Comparison of ENCODE assay signal across 18 cellular contexts in the genomic region with DNA sequence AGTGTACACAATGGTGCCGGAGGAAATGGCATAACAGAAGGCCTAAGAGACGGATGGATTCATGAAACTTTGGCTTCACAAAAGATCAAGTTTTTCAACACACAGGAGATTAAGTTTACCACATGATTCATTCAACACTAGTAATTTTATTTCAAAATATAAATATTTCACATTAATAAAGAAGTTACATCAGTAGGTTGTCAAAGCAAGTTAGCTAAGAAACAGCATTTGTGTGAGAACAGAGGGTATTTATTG. TPM values are rescaled to one million over a fixed set of nuclear protein-coding genes. Genes with fewer than 3 reads are reported as not detected.
DNase-seq lines count a peak whose midpoint lies in the region; ATAC-seq and TF ChIP-seq lines count a peak whose summit lies in the region.
"Had no signal": no experiment of that assay in that cellular context is flagged by ENCODE, and none has a peak within 500 bp of the region (broad histone marks: within the 10 kb centered on the region; RNA-seq: fewer than 3 reads in every experiment).

No MANE protein-coding gene starts in this region.

- H3K27ac Mint-ChIP-seq in CD4-positive, alpha-beta memory T cell: peak overlapping the region; percentile 75 to 97 (median 93)
- H3K27ac Mint-ChIP-seq in T-helper 17 cell (no peak overlapping the region), immature natural killer cell (peak overlapping the region in 5 of 6 donors; percentile 16 to 95 (median 83))

- no peak for DNase-seq in CD4-positive, alpha-beta memory T cell
- DNase-seq in T-helper 17 cell (no peak), immature natural killer cell (no peak), smooth muscle cell (lab: John Stamatoyannopoulos, UW; ENCODE audit: unreplicated experiment) (no peak), NCI-H1092 treated with DMSO at 0.1 percent for 48 hours (lab: John Stamatoyannopoulos, UW) (no peak)
- DNase-seq: activated gamma-delta T cell; DMS79 treated with DMSO at 0.1 percent for 48 hours; H9; islet precursor cell; NCI-H146; PC-3; stimulated activated CD8-positive, alpha-beta memory T cell treated with anti-CD3 and anti-CD28 coated beads, Interleukin-4, amount 100 ng/mL, for 48 hours; WERI-Rb-1 had no signal

- peaks cover 16% of the 10 kb centered on the region for H3F3A ChIP-seq in smooth muscle cell (ENCODE audit: low read depth)

- ATAC-seq in T-helper 17 cell (no peak), HG03432 (IDR thresholded peaks at IDR 0.05; ENCODE audit: unreplicated experiment) (no peak), GM19023 (IDR thresholded peaks at IDR 0.05; ENCODE audit: unreplicated experiment) (no peak), GM21367 (IDR thresholded peaks at IDR 0.05; ENCODE audit: unreplicated experiment) (no peak)
- ATAC-seq: PC-3 had no signal

- peak overlapping the region in 1 of 8 donors; percentile 43 for H3K4me3 Mint-ChIP-seq in CD4-positive, alpha-beta memory T cell
- H3K4me3 Mint-ChIP-seq in T-helper 17 cell (peak overlapping the region; percentile 58), immature natural killer cell (peak overlapping the region in 3 of 5 donors; percentile 3 to 87 (median 4))
- H3K4me3 Mint-ChIP-seq: H9 had no signal

- H3K27me3 Mint-ChIP-seq in CD4-positive, alpha-beta memory T cell: no peaks in the 10 kb centered on the region
- no peaks in the 10 kb centered on the region for H3K27me3 Mint-ChIP-seq in T-helper 17 cell
- peaks cover 2 to 6% (median 5%) of the 10 kb centered on the region in 3 donors for H3K27me3 Mint-ChIP-seq in immature natural killer cell (ENCODE audit: low read depth in 3 of 3)

- H4K20me1 ChIP-seq in smooth muscle cell (ENCODE audit: low read depth): peaks cover 22% of the 10 kb centered on the region

- H3K36me3 Mint-ChIP-seq in CD4-positive, alpha-beta memory T cell: peaks cover 11 to 17% of the 10 kb centered on the region in 2 donors
- no peaks in the 10 kb centered on the region for H3K36me3 Mint-ChIP-seq in T-helper 17 cell (ENCODE audit: low read depth)
- H3K36me3 Mint-ChIP-seq in immature natural killer cell: peaks cover 0 to 7% (median 2%) of the 10 kb centered on the region in 3 donors

- no peak for TF ChIP-seq CTCF in smooth muscle cell (IDR thresholded peaks at IDR 0.05; ENCODE audit: borderline replicate concordance, insufficient read depth, poor library complexity, severe bottlenecking)

- no peak overlapping the region for H2AFZ ChIP-seq in smooth muscle cell (ENCODE audit: low read depth)

- intact Hi-C loops in CD4-positive, alpha-beta memory T cell (cut with micrococcal nuclease): no loop called here

- CTCF ChIA-PET in CD4-positive, alpha-beta memory T cell (lab: Charles Lee; ENCODE audit: partially characterized antibody): interaction anchor here (1.6 kb wide), 1 partner anchor 61 kb away, joined by 4 read pairs; no protein-coding TSS in a partner anchor

- H3K9me3 ChIP-seq in CD4-positive, alpha-beta memory T cell (ENCODE audit: control insufficient read depth in 1 of 2, low read length in 2 of 2): no peaks in the 10 kb centered on the region
- no peaks in the 10 kb centered on the region for H3K9me3 ChIP-seq in T-helper 17 cell (ENCODE audit: control insufficient read depth, low read length, poor library complexity, severe bottlenecking)
- H3K9me3 ChIP-seq in smooth muscle cell (replicated peaks; ENCODE audit: low read depth): no peaks in the 10 kb centered on the region
- H3K9me3 ChIP-seq: right atrium auricular region had no signal

- no peaks in the 10 kb centered on the region for H3K9me3 Mint-ChIP-seq in CD4-positive, alpha-beta memory T cell
- no peaks in the 10 kb centered on the region for H3K9me3 Mint-ChIP-seq in immature natural killer cell
- H3K9me3 Mint-ChIP-seq: H9 had no signal

- H3K4me2 ChIP-seq in smooth muscle cell: no peak overlapping the region
- H3K4me2 ChIP-seq: KMS-11 had no signal

- H3K4me1 Mint-ChIP-seq in CD4-positive, alpha-beta memory T cell: peaks cover 17 to 31% (median 28%) of the 10 kb centered on the region in 4 donors
- peaks cover 17% of the 10 kb centered on the region for H3K4me1 Mint-ChIP-seq in T-helper 17 cell
- peaks cover 18 to 20% of the 10 kb centered on the region in 2 donors for H3K4me1 Mint-ChIP-seq in immature natural killer cell

- H3K4me1 ChIP-seq in CD4-positive, alpha-beta memory T cell (ENCODE audit: insufficient read depth, low read length): peaks cover 13% of the 10 kb centered on the region
- peaks cover 15% of the 10 kb centered on the region for H3K4me1 ChIP-seq in smooth muscle cell (ENCODE audit: low read depth)

- no peaks in the 10 kb centered on the region for H3K27me3 ChIP-seq in CD4-positive, alpha-beta memory T cell (ENCODE audit: insufficient read depth, low read length)
- no peaks in the 10 kb centered on the region for H3K27me3 ChIP-seq in smooth muscle cell (ENCODE audit: low read depth)
- H3K27me3 ChIP-seq: right atrium auricular region had no signal

- no peak overlapping the region for H3K27ac ChIP-seq in CD4-positive, alpha-beta memory T cell (ENCODE audit: low read depth, low read length)
- peak overlapping the region; percentile 92 for H3K27ac ChIP-seq in smooth muscle cell (ENCODE audit: low read depth)
- H3K27ac ChIP-seq: KMS-11, WERI-Rb-1 had no signal

- 93% methylated on average over 2 of the region's 2 CpGs for WGBS in smooth muscle cell (ENCODE audit: low lambda C conversion rate)

- no peak overlapping the region for H3K4me3 ChIP-seq in CD4-positive, alpha-beta memory T cell (ENCODE audit: low read length in 2 of 2)
- H3K4me3 ChIP-seq in smooth muscle cell: no peak overlapping the region
- H3K4me3 ChIP-seq: right atrium auricular region had no signal

- no peaks in the 10 kb centered on the region for H3K36me3 ChIP-seq in CD4-positive, alpha-beta memory T cell (ENCODE audit: insufficient read depth, low read length)
- H3K36me3 ChIP-seq in smooth muscle cell (ENCODE audit: low read depth): no peaks in the 10 kb centered on the region

- H3K79me2 ChIP-seq in smooth muscle cell (ENCODE audit: low read depth): peaks cover 5% of the 10 kb centered on the region

- POLR2A ChIA-PET in CD4-positive, alpha-beta memory T cell (lab: Charles Lee; ENCODE audit: partially characterized antibody): interaction anchor here (1.1 kb wide), 1 partner anchor 46 kb away, joined by 4 read pairs; no protein-coding TSS in a partner anchor

- H3K9ac ChIP-seq in smooth muscle cell (ENCODE audit: low read depth): no peak overlapping the region
- H3K9ac ChIP-seq: KMS-11 had no signal

RNA-seq across cellular contexts. Expression of a gene that starts 1.7 kb away (rescaled TPM):
- total RNA-seq in CD4-positive, alpha-beta memory T cell: 1 to 10 TPM; 2.6 to 3.3 TPM
- polyA plus RNA-seq in CD4-positive, alpha-beta memory T cell: 1 to 10 TPM; 1.8 to 2.3 TPM
- total RNA-seq in T-helper 17 cell: 1 to 10 TPM; 3.1 to 9.6 TPM
- 1 to 10 TPM in 2 of 3 donors, not detected in 1; 1.7 to 5.2 TPM for polyA plus RNA-seq in immature natural killer cell
- 33.5 and 44.3 TPM in 2 replicates for total RNA-seq in smooth muscle cell
- polyA plus RNA-seq in smooth muscle cell: 27.4 and 29.0 TPM in 2 replicates
